ENCODE assay signal across 10 cellular contexts in genomic region chr1:247360991-247361721, GRCh38. TPM values are rescaled to one million over a fixed set of nuclear protein-coding genes. Genes with fewer than 3 reads are reported as not detected.
DNase-seq lines count a peak whose midpoint lies in the region; ATAC-seq and TF ChIP-seq lines count a peak whose summit lies in the region.
"Had no signal": no experiment of that assay in that cellular context is flagged by ENCODE, and none has a peak within 500 bp of the region (broad histone marks: within the 10 kb centered on the region; RNA-seq: fewer than 3 reads in every experiment).

No MANE protein-coding gene starts in this region.

- DNase-seq in stimulated activated CD4-positive, alpha-beta T cell treated with anti-CD3 and anti-CD28 coated beads, Interleukin-15, amount 100 ng/mL, for 24 hours: peak; percentile 30
- DNase-seq in stimulated activated CD4-positive, alpha-beta T cell treated with anti-CD3 and anti-CD28 coated beads, Interleukin-4, amount 100 ng/mL, for 24 hours: no peak
- DNase-seq in fibroblast of villous mesenchyme (ENCODE audit: low read depth): peak; percentile 86
- peak in 1 of 2 donors; percentile 78 for DNase-seq in aorta
- DNase-seq in HCEC 1CT: no peak
- no peak for DNase-seq in activated T-helper 1 cell treated with anti-CD3 and anti-CD28 coated beads, Interleukin-12 subunit alpha, Interleukin-12 subunit beta, Interleukin-2, Interleukin-4 antibody, amounts not matched to agents 30 ng/mL and 10 ng/mL and 1 ng/mL, durations not matched to agents 14 hours and 24 hours and 36 hours (ENCODE audit: low spot score)

- peaks cover 7% of the 10 kb centered on the region for H3K4me1 Mint-ChIP-seq in activated T-helper 1 cell treated with anti-CD3 and anti-CD28 coated beads, Interleukin-12 subunit alpha, Interleukin-12 subunit beta, Interleukin-2, Interleukin-4 antibody, amounts not matched to agents 30 ng/mL and 10 ng/mL and 1 ng/mL, durations not matched to agents 14 hours and 24 hours and 36 hours (ENCODE audit: low read depth)

- no peak overlapping the region for H3K4me3 Mint-ChIP-seq in activated T-helper 1 cell treated with anti-CD3 and anti-CD28 coated beads, Interleukin-12 subunit alpha, Interleukin-12 subunit beta, Interleukin-2, Interleukin-4 antibody, amounts not matched to agents 30 ng/mL and 10 ng/mL and 1 ng/mL, durations not matched to agents 14 hours and 24 hours and 36 hours
- H3K4me3 Mint-ChIP-seq: memory B cell had no signal

- no peak for TF ChIP-seq CTCF in fibroblast of villous mesenchyme (IDR thresholded peaks at IDR 0.05; ENCODE audit: insufficient read depth, low read depth, low read length)

- H3K27me3 ChIP-seq in neuron (ENCODE audit: insufficient read depth, low read length): no peaks in the 10 kb centered on the region
- H3K27me3 ChIP-seq in aorta (ENCODE audit: control insufficient read depth in 1 of 2, insufficient read depth in 2 of 2, low read length in 1 of 2): no peaks in the 10 kb centered on the region
- H3K27me3 ChIP-seq: BLaER1 had no signal

- H3K27ac ChIP-seq in aorta (ENCODE audit: low read depth in 1 of 2, low read length in 2 of 2): no peak overlapping the region
- H3K27ac ChIP-seq: BLaER1 had no signal

- WGBS in aorta, 2 donors: 23 to 26% methylated on average over 11 of the region's 11 CpGs

- H3K4me3 ChIP-seq in fibroblast of villous mesenchyme (ENCODE audit: low read depth, low read length): peak overlapping the region; percentile 15
- no peak overlapping the region for H3K4me3 ChIP-seq in neuron (ENCODE audit: low read length)
- H3K4me3 ChIP-seq in aorta (ENCODE audit: low read length in 2 of 2): no peak overlapping the region
- H3K4me3 ChIP-seq: BLaER1 had no signal

- intact Hi-C loops in aorta (cut with DNase I): no loop called here
- intact Hi-C loops in activated T-helper 1 cell treated with anti-CD3 and anti-CD28 coated beads, Interleukin-12 subunit alpha, Interleukin-12 subunit beta, Interleukin-2, Interleukin-4 antibody, amounts not matched to agents 30 ng/mL and 10 ng/mL and 1 ng/mL, durations not matched to agents 14 hours and 24 hours and 36 hours (cut with micrococcal nuclease): no loop called here

- ATAC-seq in aorta (ENCODE audit: low FRiP score) (peak; percentile 86), HG02884 (IDR thresholded peaks at IDR 0.05; ENCODE audit: unreplicated experiment) (no peak)

- peak overlapping the region; percentile 10 for H2AFZ ChIP-seq in neuron (ENCODE audit: low read depth, low read length)

- no peak overlapping the region for H3K27ac Mint-ChIP-seq in activated T-helper 1 cell treated with anti-CD3 and anti-CD28 coated beads, Interleukin-12 subunit alpha, Interleukin-12 subunit beta, Interleukin-2, Interleukin-4 antibody, amounts not matched to agents 30 ng/mL and 10 ng/mL and 1 ng/mL, durations not matched to agents 14 hours and 24 hours and 36 hours
- H3K27ac Mint-ChIP-seq: memory B cell had no signal

- H3K9me3 ChIP-seq in neuron (ENCODE audit: low read length) (peaks cover 5% of the 10 kb centered on the region), aorta (ENCODE audit: control insufficient read depth, low read length) (peaks cover 2% of the 10 kb centered on the region)

- no peaks in the 10 kb centered on the region for H3K36me3 Mint-ChIP-seq in activated T-helper 1 cell treated with anti-CD3 and anti-CD28 coated beads, Interleukin-12 subunit alpha, Interleukin-12 subunit beta, Interleukin-2, Interleukin-4 antibody, amounts not matched to agents 30 ng/mL and 10 ng/mL and 1 ng/mL, durations not matched to agents 14 hours and 24 hours and 36 hours (ENCODE audit: low read depth)

- H3K4me1 ChIP-seq in neuron (ENCODE audit: insufficient read depth, low read length) (peaks cover 5% of the 10 kb centered on the region), aorta (ENCODE audit: control insufficient read depth in 1 of 2, insufficient read depth in 2 of 2, low read length in 2 of 2) (peaks cover 0 to 2% of the 10 kb centered on the region in 2 donors)
- H3K4me1 ChIP-seq: BLaER1 had no signal

- peaks cover 8% of the 10 kb centered on the region for H3K9me3 Mint-ChIP-seq in activated T-helper 1 cell treated with anti-CD3 and anti-CD28 coated beads, Interleukin-12 subunit alpha, Interleukin-12 subunit beta, Interleukin-2, Interleukin-4 antibody, amounts not matched to agents 30 ng/mL and 10 ng/mL and 1 ng/mL, durations not matched to agents 14 hours and 24 hours and 36 hours

- H3K27me3 Mint-ChIP-seq in activated T-helper 1 cell treated with anti-CD3 and anti-CD28 coated beads, Interleukin-12 subunit alpha, Interleukin-12 subunit beta, Interleukin-2, Interleukin-4 antibody, amounts not matched to agents 30 ng/mL and 10 ng/mL and 1 ng/mL, durations not matched to agents 14 hours and 24 hours and 36 hours (ENCODE audit: insufficient read depth): peaks cover 13% of the 10 kb centered on the region

- H3K36me3 ChIP-seq in neuron (ENCODE audit: insufficient read depth, low read length): no peaks in the 10 kb centered on the region
- no peaks in the 10 kb centered on the region for H3K36me3 ChIP-seq in aorta (ENCODE audit: control insufficient read depth in 1 of 2, insufficient read depth in 2 of 2, low read length in 1 of 2)
- H3K36me3 ChIP-seq: BLaER1 had no signal

RNA-seq across cellular contexts. Expression of gene ZNF496, which starts 29.5 kb away (rescaled TPM):
- total RNA-seq in fibroblast of villous mesenchyme (19.4 and 27.4 TPM in 2 replicates), aorta (10 to 100 TPM; 23.1 to 29.0 TPM)
- polyA plus RNA-seq in aorta: 10 to 100 TPM in 1 of 2 donors, 1 to 10 TPM in 1; 4.1 to 17.9 TPM
- total RNA-seq in activated T-helper 1 cell treated with anti-CD3 and anti-CD28 coated beads, Interleukin-12 subunit alpha, Interleukin-12 subunit beta, Interleukin-2, Interleukin-4 antibody, amounts not matched to agents 30 ng/mL and 10 ng/mL and 1 ng/mL, durations not matched to agents 14 hours and 24 hours and 36 hours: 13.8 and 14.8 TPM in 2 replicates

RNA-seq across cellular contexts. Expression of gene NLRP3, which starts 54.8 kb away (rescaled TPM):
- total RNA-seq in fibroblast of villous mesenchyme (0.43 and 0.97 TPM in 2 replicates), aorta (1 to 10 TPM; 7.0 to 7.1 TPM)
- 1 to 10 TPM in 1 of 2 donors, under 1 TPM in 1; 0.79 to 2.9 TPM for polyA plus RNA-seq in aorta
- total RNA-seq in activated T-helper 1 cell treated with anti-CD3 and anti-CD28 coated beads, Interleukin-12 subunit alpha, Interleukin-12 subunit beta, Interleukin-2, Interleukin-4 antibody, amounts not matched to agents 30 ng/mL and 10 ng/mL and 1 ng/mL, durations not matched to agents 14 hours and 24 hours and 36 hours: 0.12 TPM in 1 of 2 replicates, not detected in the other

Comparison
In these comparisons a context has a peak if more than half of its experiments do, and no peak if none do; other contexts are left out.
1. DNase-seq: peak in stimulated activated CD4-positive, alpha-beta T cell treated with anti-CD3 and anti-CD28 coated beads, Interleukin-15, amount 100 ng/mL, for 24 hours (single experiment) and fibroblast of villous mesenchyme (single experiment); none in stimulated activated CD4-positive, alpha-beta T cell treated with anti-CD3 and anti-CD28 coated beads, Interleukin-4, amount 100 ng/mL, for 24 hours (single experiment), HCEC 1CT (single experiment) and activated T-helper 1 cell treated with anti-CD3 and anti-CD28 coated beads, Interleukin-12 subunit alpha, Interleukin-12 subunit beta, Interleukin-2, Interleukin-4 antibody, amounts not matched to agents 30 ng/mL and 10 ng/mL and 1 ng/mL, durations not matched to agents 14 hours and 24 hours and 36 hours (single experiment).